ENCODE assay signal across 28 cellular contexts in the genomic region with DNA sequence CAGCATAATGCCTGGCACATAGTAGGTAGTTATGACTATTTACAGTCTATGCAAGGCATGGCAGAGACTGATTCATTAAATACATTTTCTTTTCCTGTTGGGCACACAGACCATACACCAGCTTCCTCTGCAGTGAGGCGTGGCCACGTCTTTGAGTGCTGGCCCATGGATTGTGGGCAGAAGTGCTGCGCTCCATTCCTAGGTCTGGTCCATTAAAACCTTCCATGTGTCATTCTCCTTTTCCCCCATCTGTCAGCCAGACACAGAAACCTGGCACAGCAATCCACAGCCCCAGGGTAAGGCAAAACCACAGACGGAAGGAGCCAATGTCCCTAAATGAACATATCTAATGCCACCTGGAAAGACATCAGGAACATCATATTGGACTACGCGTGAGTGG.
"Had no signal": no experiment of that assay in that cellular context is flagged by ENCODE, and none has a peak within 500 bp of the region (broad histone marks: within the 10 kb centered on the region; RNA-seq: fewer than 3 reads in every experiment).

No MANE protein-coding gene starts in this region.

- H3K27me3 ChIP-seq: adrenal gland, ascending aorta, foreskin keratinocyte, heart right ventricle, neural progenitor cell, spleen, upper lobe of left lung had no signal

- H3K4me1 ChIP-seq: adrenal gland, ascending aorta, heart right ventricle, lower lobe of right lung, parathyroid adenoma, spleen, upper lobe of left lung had no signal

- H3K27ac ChIP-seq: adrenal gland, ascending aorta, foreskin keratinocyte, heart right ventricle, lower lobe of right lung, neural progenitor cell, parathyroid adenoma, spleen, thoracic aorta, upper lobe of left lung, WERI-Rb-1 had no signal

- DNase-seq: activated CD4-positive, alpha-beta memory T cell treated with anti-CD3 and anti-CD28 coated beads for 36 hours; activated CD4-positive, alpha-beta T cell treated with anti-CD3 and anti-CD28 coated beads for 48 hours; activated CD8-positive, alpha-beta memory T cell treated with anti-CD3 and anti-CD28 coated beads, Interleukin-2, amount 50 U/mL, for 4 hours; activated effector memory CD4-positive, alpha-beta T cell treated with anti-CD3 and anti-CD28 coated beads, Interleukin-2, amount 50 U/mL, for 16 hours; activated naive CD4-positive, alpha-beta T cell treated with anti-CD3 and anti-CD28 coated beads for 36 hours; activated naive CD8-positive, alpha-beta T cell treated with anti-CD3 and anti-CD28 coated beads for 36 hours; activated T-cell treated with anti-CD3 and anti-CD28 coated beads, Interleukin-2, amount 50 U/mL, for 1 hour; adrenal gland; foreskin keratinocyte; heart right ventricle; kidney glomerular epithelial cell; lower lobe of right lung; mesenchymal stem cell; natural killer cell; occipital lobe; right cardiac atrium; spleen; stimulated activated naive CD8-positive, alpha-beta T cell treated with anti-CD3 and anti-CD28 coated beads, Interleukin-15, Interleukin-2, amounts not matched to agents 100 U/mL and 50 U/mL, for 24 hours; T-helper 9 cell; upper lobe of left lung; WERI-Rb-1 had no signal

- H3K4me3 ChIP-seq: adrenal gland, ascending aorta, heart right ventricle, lower lobe of right lung, neural progenitor cell, spleen, thoracic aorta, upper lobe of left lung had no signal

- H3K9me3 ChIP-seq: adrenal gland, ascending aorta, lower lobe of right lung, thoracic aorta had no signal

- ATAC-seq: activated CD4-positive, CD25-positive, alpha-beta regulatory T cell treated with anti-CD3 and anti-CD28 coated beads, Interleukin-2, amount 50 U/mL, for 24 hours; esophagus mucosa; foreskin keratinocyte; heart right ventricle; left lobe of liver; lower lobe of right lung; natural killer cell; right cardiac atrium; stimulated activated naive CD8-positive, alpha-beta T cell treated with anti-CD3 and anti-CD28 coated beads, Interleukin-15, Interleukin-2, amounts not matched to agents 100 U/mL and 50 U/mL, for 24 hours had no signal

- H3K36me3 ChIP-seq: adrenal gland, ascending aorta, heart right ventricle, lower lobe of right lung, neural progenitor cell, spleen, thoracic aorta, upper lobe of left lung, WERI-Rb-1 had no signal
